1 cellular context compared by ENCODE assay signal in the genomic region with DNA sequence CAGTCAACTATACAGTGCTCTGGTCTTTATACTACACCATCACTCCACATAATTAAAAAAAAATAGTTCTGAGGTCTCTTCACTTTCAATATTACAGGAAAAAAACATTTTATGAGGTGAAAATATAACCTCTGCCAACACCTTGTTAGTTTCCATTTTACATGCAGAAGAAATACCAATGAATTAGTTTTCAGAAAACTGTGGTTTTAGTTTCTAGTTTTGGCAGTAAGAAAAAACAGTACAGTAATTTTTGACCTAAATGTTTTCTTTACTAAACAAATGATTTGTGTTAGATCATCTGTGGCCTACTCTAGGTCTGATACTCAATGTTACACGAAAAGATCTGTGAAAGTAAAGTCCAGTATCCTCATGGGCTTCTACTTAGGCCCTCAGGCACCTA.
TF ChIP-seq lines count a peak whose summit lies in the region.

No MANE protein-coding gene starts in this region.

TF ChIP-seq in GM23338, 12 proteins besides CTCF, POLR2A, EP300 and RAD21 (continued from another document):
- TF ChIP-seq, protein P1, sequence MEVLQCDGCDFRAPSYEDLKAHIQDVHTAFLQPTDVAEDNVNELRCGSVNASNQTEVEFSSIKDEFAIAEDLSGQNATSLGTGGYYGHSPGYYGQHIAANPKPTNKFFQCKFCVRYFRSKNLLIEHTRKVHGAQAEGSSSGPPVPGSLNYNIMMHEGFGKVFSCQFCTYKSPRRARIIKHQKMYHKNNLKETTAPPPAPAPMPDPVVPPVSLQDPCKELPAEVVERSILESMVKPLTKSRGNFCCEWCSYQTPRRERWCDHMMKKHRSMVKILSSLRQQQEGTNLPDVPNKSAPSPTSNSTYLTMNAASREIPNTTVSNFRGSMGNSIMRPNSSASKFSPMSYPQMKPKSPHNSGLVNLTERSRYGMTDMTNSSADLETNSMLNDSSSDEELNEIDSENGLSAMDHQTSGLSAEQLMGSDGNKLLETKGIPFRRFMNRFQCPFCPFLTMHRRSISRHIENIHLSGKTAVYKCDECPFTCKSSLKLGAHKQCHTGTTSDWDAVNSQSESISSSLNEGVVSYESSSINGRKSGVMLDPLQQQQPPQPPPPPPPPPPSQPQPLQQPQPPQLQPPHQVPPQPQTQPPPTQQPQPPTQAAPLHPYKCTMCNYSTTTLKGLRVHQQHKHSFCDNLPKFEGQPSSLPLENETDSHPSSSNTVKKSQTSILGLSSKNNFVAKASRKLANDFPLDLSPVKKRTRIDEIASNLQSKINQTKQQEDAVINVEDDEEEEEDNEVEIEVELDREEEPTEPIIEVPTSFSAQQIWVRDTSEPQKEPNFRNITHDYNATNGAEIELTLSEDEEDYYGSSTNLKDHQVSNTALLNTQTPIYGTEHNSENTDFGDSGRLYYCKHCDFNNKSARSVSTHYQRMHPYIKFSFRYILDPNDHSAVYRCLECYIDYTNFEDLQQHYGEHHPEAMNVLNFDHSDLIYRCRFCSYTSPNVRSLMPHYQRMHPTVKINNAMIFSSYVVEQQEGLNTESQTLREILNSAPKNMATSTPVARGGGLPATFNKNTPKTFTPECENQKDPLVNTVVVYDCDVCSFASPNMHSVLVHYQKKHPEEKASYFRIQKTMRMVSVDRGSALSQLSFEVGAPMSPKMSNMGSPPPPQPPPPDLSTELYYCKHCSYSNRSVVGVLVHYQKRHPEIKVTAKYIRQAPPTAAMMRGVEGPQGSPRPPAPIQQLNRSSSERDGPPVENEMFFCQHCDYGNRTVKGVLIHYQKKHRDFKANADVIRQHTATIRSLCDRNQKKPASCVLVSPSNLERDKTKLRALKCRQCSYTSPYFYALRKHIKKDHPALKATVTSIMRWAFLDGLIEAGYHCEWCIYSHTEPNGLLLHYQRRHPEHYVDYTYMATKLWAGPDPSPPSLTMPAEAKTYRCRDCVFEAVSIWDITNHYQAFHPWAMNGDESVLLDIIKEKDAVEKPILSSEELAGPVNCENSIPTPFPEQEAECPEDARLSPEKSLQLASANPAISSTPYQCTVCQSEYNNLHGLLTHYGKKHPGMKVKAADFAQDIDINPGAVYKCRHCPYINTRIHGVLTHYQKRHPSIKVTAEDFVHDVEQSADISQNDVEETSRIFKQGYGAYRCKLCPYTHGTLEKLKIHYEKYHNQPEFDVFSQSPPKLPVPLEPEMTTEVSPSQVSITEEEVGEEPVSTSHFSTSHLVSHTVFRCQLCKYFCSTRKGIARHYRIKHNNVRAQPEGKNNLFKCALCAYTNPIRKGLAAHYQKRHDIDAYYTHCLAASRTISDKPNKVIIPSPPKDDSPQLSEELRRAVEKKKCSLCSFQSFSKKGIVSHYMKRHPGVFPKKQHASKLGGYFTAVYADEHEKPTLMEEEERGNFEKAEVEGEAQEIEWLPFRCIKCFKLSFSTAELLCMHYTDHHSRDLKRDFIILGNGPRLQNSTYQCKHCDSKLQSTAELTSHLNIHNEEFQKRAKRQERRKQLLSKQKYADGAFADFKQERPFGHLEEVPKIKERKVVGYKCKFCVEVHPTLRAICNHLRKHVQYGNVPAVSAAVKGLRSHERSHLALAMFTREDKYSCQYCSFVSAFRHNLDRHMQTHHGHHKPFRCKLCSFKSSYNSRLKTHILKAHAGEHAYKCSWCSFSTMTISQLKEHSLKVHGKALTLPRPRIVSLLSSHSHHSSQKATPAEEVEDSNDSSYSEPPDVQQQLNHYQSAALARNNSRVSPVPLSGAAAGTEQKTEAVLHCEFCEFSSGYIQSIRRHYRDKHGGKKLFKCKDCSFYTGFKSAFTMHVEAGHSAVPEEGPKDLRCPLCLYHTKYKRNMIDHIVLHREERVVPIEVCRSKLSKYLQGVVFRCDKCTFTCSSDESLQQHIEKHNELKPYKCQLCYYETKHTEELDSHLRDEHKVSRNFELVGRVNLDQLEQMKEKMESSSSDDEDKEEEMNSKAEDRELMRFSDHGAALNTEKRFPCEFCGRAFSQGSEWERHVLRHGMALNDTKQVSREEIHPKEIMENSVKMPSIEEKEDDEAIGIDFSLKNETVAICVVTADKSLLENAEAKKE (CRISPR knock-in tag; IDR thresholded peaks at IDR 0.05) = no peak
- no peak for TF ChIP-seq EZH2 (IDR thresholded peaks at IDR 0.05; ENCODE audit: low read depth, unreplicated experiment)
